In genomic region chr11:78110830-78111229, GRCh38 we compare ENCODE assay signal across 20 cellular contexts. TPM values are rescaled to one million over a fixed set of nuclear protein-coding genes. Genes with fewer than 3 reads are reported as not detected.
"Had no signal": no experiment of that assay in that cellular context is flagged by ENCODE, and none has a peak within 500 bp of the region (broad histone marks: within the 10 kb centered on the region; RNA-seq: fewer than 3 reads in every experiment).

No MANE protein-coding gene starts in this region.

- H3K4me3 ChIP-seq: gastroesophageal sphincter, left ventricle myocardium inferior, thoracic aorta had no signal

- DNase-seq: activated CD4-positive, alpha-beta memory T cell treated with anti-CD3 and anti-CD28 coated beads for 36 hours; activated CD4-positive, CD25-positive, alpha-beta regulatory T cell treated with anti-CD3 and anti-CD28 coated beads, Interleukin-2, amount 50 U/mL, for 72 hours; activated gamma-delta T cell treated with Interleukin-2 at 50 U/mL for 16 hours; activated naive CD8-positive, alpha-beta T cell treated with anti-CD3 and anti-CD28 coated beads for 36 hours; activated T-cell treated with anti-CD3 and anti-CD28 coated beads, Interleukin-2, amount 50 U/mL, for 48 hours; endodermal cell; kidney; left ventricle myocardium inferior; mesendoderm; nephron progenitor cell; stimulated activated CD8-positive, alpha-beta memory T cell treated with anti-CD3 and anti-CD28 coated beads, Interleukin-4, amount 100 ng/mL, for 48 hours; stimulated activated naive CD8-positive, alpha-beta T cell treated with anti-CD3 and anti-CD28 coated beads, Interleukin-15, Interleukin-2, amounts not matched to agents 100 U/mL and 50 U/mL, for 24 hours had no signal

- ATAC-seq: esophagus mucosa; gastroesophageal sphincter; sciatic nerve; stimulated activated naive CD8-positive, alpha-beta T cell treated with anti-CD3 and anti-CD28 coated beads, Interleukin-15, Interleukin-2, amounts not matched to agents 100 U/mL and 50 U/mL, for 24 hours had no signal

- H3K4me1 ChIP-seq: gastroesophageal sphincter, left ventricle myocardium inferior had no signal

- H3K27ac ChIP-seq: gastroesophageal sphincter, left ventricle myocardium inferior, thoracic aorta had no signal

- H3K27me3 ChIP-seq: gastroesophageal sphincter had no signal

- H3K36me3 ChIP-seq: thoracic aorta had no signal

- H3K9me3 ChIP-seq: gastroesophageal sphincter, left ventricle myocardium inferior, thoracic aorta had no signal

RNA-seq across cellular contexts. Expression of gene THRSP, which starts 47.2 kb away (rescaled TPM):
- total RNA-seq: activated CD4-positive, alpha-beta memory T cell treated with anti-CD3 and anti-CD28 coated beads for 36 hours; activated naive CD8-positive, alpha-beta T cell treated with anti-CD3 and anti-CD28 coated beads for 36 hours; dermis microvascular lymphatic vessel endothelial cell; endodermal cell; esophagus mucosa; kidney; osteoblast; pulmonary artery endothelial cell; T-helper 2 cell treated with Interferon-gamma antibody and Interleukin-4, amounts not matched to agents 100 ng/mL and 5 ng/mL, for 36 hours had no signal
